ENCODE assay signal across 14 cellular contexts in the genomic region with DNA sequence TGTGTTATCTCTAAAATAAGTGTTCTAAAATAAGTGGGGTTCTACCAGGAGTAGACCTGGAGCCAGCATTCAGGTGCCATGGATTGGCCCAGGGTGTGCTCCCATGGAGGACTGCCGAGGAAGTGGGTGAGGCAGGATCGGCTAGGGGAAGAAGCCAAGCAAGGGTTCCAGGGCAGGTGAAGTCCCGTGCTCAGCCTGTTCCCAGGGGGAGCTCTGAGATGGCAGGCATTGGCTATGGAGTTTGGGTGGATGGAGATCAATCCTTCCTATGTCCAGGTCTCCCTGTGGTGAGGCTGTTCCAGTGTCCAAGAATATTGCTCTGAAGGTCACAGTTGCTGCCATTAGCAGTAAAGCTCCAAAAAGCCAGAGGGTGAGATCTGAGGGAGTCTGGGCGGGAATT. TPM values are rescaled to one million over a fixed set of nuclear protein-coding genes. Genes with fewer than 3 reads are reported as not detected.
"Had no signal": no experiment of that assay in that cellular context is flagged by ENCODE, and none has a peak within 500 bp of the region (broad histone marks: within the 10 kb centered on the region; RNA-seq: fewer than 3 reads in every experiment).

No MANE protein-coding gene starts in this region.

- H3K79me2 ChIP-seq: parathyroid adenoma had no signal

- H3K27me3 ChIP-seq: testis had no signal

- H3K36me3 ChIP-seq: spleen had no signal

- H3K4me1 ChIP-seq: parathyroid adenoma, spleen, testis had no signal

- H3K9ac ChIP-seq: parathyroid adenoma had no signal

- ATAC-seq: activated CD8-positive, alpha-beta T cell treated with anti-CD3 and anti-CD28 coated beads for 36 hours; left colon had no signal

- H3K4me3 ChIP-seq: spleen, testis had no signal

- H3K9me3 ChIP-seq: spleen, testis had no signal

- H2AFZ ChIP-seq: parathyroid adenoma had no signal

- H3K27ac ChIP-seq: parathyroid adenoma, spleen, testis had no signal

- DNase-seq: activated B cell treated with CpG ODN at 0.5 μM for 24 hours; activated CD4-positive, alpha-beta T cell treated with anti-CD3 and anti-CD28 coated beads for 48 hours; activated CD8-positive, alpha-beta T cell treated with anti-CD3 and anti-CD28 coated beads for 36 hours; activated effector memory CD4-positive, alpha-beta T cell treated with anti-CD3 and anti-CD28 coated beads, Interleukin-2, amount 50 U/mL, for 16 hours; activated T-cell treated with anti-CD3 and anti-CD28 coated beads, Interleukin-2, amount 50 U/mL, for 48 hours; effector memory CD4-positive, alpha-beta T cell; foreskin fibroblast; glutamatergic neuron; naive B cell; spleen; SW 1271; testis had no signal

RNA-seq across cellular contexts. Expression of gene ITGA11, which starts 46.9 kb away (rescaled TPM):
- total RNA-seq: activated B cell treated with CpG ODN at 0.5 μM for 24 hours had no signal
